ENCODE assay signal across 10 cellular contexts in the genomic region with DNA sequence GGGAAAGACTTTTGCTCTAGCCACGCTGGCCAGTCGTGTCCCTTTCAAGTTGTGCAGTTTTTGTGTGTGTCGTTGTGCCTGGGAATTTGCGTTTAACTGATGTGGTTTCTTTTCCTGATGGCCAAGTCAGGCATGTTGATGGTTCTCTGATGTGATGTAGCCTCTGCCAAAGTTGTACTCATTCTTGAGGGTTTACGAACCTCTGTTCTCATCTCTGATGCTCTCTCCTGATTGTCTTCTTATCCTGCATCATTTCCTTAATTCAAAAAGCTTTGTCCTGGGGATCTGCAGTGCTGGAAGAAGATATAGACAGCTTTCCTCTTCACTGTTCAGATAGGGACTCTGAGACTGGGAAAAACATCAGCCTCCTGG. TPM values are rescaled to one million over a fixed set of nuclear protein-coding genes. Genes with fewer than 3 reads are reported as not detected.
DNase-seq lines count a peak whose midpoint lies in the region; TF ChIP-seq lines count a peak whose summit lies in the region.
"Had no signal": no experiment of that assay in that cellular context is flagged by ENCODE, and none has a peak within 500 bp of the region (broad histone marks: within the 10 kb centered on the region; RNA-seq: fewer than 3 reads in every experiment).

No MANE protein-coding gene starts in this region.

- peaks cover 29% of the 10 kb centered on the region for H3K36me3 Mint-ChIP-seq in endodermal cell (ENCODE audit: low read depth)
- H3K36me3 Mint-ChIP-seq: naive thymus-derived CD8-positive, alpha-beta T cell had no signal

- H3K4me3 ChIP-seq in endodermal cell (ENCODE audit: low read length), result no peak overlapping the region
- no peak overlapping the region for H3K4me3 ChIP-seq in mesodermal cell (ENCODE audit: extremely low read depth, insufficient read depth, low read length, poor library complexity, severe bottlenecking)
- no peak overlapping the region for H3K4me3 ChIP-seq in testis

- H3K4me1 ChIP-seq in endodermal cell (ENCODE audit: control insufficient read depth, insufficient read depth, low read length) (peaks cover 4% of the 10 kb centered on the region), mesodermal cell (ENCODE audit: control insufficient read depth, insufficient read depth, low read length, poor library complexity, severe bottlenecking) (peaks cover 34% of the 10 kb centered on the region), testis (peaks cover 38% of the 10 kb centered on the region)

- 92 to 94% methylated on average over 5 of the region's 5 CpGs for WGBS in endodermal cell (ENCODE audit: insufficient coverage in 1 of 2, insufficient read length in 1 of 2), 2 experiments
- 79 to 95% methylated on average over 2 to 4 of the region's 5 CpGs for WGBS in mesodermal cell (ENCODE audit: insufficient coverage in 2 of 2), 2 experiments
- 84 to 87% methylated on average over 5 of the region's 5 CpGs for WGBS in testis, 2 donors

- H3K27ac ChIP-seq in RWPE1 (peak overlapping the region; percentile 97), endodermal cell (ENCODE audit: low read depth, low read length) (no peak overlapping the region), mesodermal cell (ENCODE audit: low read depth, low read length, severe bottlenecking) (peak overlapping the region; percentile 53), testis (peak overlapping the region; percentile 61 to 90)

- DNase-seq in RWPE1 (ENCODE audit: low spot score) (no peak), endodermal cell (no peak), testis (no peak), NCI-H748 treated with DMSO at 0.1 percent for 48 hours (lab: John Stamatoyannopoulos, UW) (no peak), SIG-M5 (lab: John Stamatoyannopoulos, UW) (no peak), NCI-H748 (lab: John Stamatoyannopoulos, UW; ENCODE audit: unreplicated experiment) (no peak), ACHN (no peak)
- DNase-seq: naive thymus-derived CD8-positive, alpha-beta T cell; stimulated activated CD4-positive, alpha-beta T cell treated with anti-CD3 and anti-CD28 coated beads, Interleukin-1b, Interleukin-23, amount 100 ng/mL, for 48 hours had no signal

- peaks cover 19% of the 10 kb centered on the region for H3K4me1 Mint-ChIP-seq in endodermal cell

- no peak for TF ChIP-seq POLR2A in testis (IDR thresholded peaks at IDR 0.05)

- H3K4me3 Mint-ChIP-seq in endodermal cell, result no peak overlapping the region
- H3K4me3 Mint-ChIP-seq: naive thymus-derived CD8-positive, alpha-beta T cell had no signal

- intact Hi-C loops in testis (cut with DNase I; ENCODE audit: low total_unique reads), result no loop called here

- no peaks in the 10 kb centered on the region for H3K9me3 ChIP-seq in endodermal cell (ENCODE audit: control insufficient read depth, low read length)
- no peaks in the 10 kb centered on the region for H3K9me3 ChIP-seq in mesodermal cell (ENCODE audit: control insufficient read depth, low read length)
- H3K9me3 ChIP-seq in testis, result no peaks in the 10 kb centered on the region

- no peaks in the 10 kb centered on the region for H3K27me3 Mint-ChIP-seq in endodermal cell (ENCODE audit: insufficient read depth)
- H3K27me3 Mint-ChIP-seq: naive thymus-derived CD8-positive, alpha-beta T cell had no signal

- TF ChIP-seq CTCF in RWPE1 (conservative IDR thresholded peaks at IDR 0.05; ENCODE audit: low read depth), result no peak
- TF ChIP-seq CTCF in endodermal cell (conservative IDR thresholded peaks at IDR 0.05), result no peak
- TF ChIP-seq CTCF in testis (IDR thresholded peaks at IDR 0.05), result no peak

- H3K27ac Mint-ChIP-seq in endodermal cell, result peak overlapping the region; percentile 46

- H3K27me3 ChIP-seq in endodermal cell (ENCODE audit: control insufficient read depth, insufficient read depth, low read length, poor library complexity, severe bottlenecking) (no peaks in the 10 kb centered on the region), testis (no peaks in the 10 kb centered on the region)

- in situ Hi-C loops in ACHN (cut with HindIII; ENCODE audit: low pct_ligation_motif_present, low pct_unique_long_range_greater_than_20kb, low sequenced_read_pairs), result no loop called here

- H3K36me3 ChIP-seq in endodermal cell (ENCODE audit: control insufficient read depth, insufficient read depth, low read length) (no peaks in the 10 kb centered on the region), mesodermal cell (ENCODE audit: control insufficient read depth, insufficient read depth, low read length) (peaks cover 12% of the 10 kb centered on the region), testis (ENCODE audit: low read depth, missing control alignments) (no peaks in the 10 kb centered on the region)

- H3K9ac ChIP-seq in endodermal cell (ENCODE audit: extremely low read depth, low read length, poor library complexity, severe bottlenecking), result no peak overlapping the region

- CTCF ChIA-PET in RWPE1 (lab: Yijun Ruan, JAX), result interaction anchor here (0.6 to 1.0 kb wide), 2 partner anchors 14 to 25 kb away, joined by 4 read pairs; no protein-coding TSS in a partner anchor

- no peaks in the 10 kb centered on the region for H3K9me3 Mint-ChIP-seq in endodermal cell
- H3K9me3 Mint-ChIP-seq: naive thymus-derived CD8-positive, alpha-beta T cell had no signal

- POLR2A ChIA-PET in RWPE1 (lab: Yijun Ruan, JAX; ENCODE audit: low non-redundant PET), result no interaction called here

RNA-seq across cellular contexts. Expression of a gene that starts 25.4 kb away (rescaled TPM):
- total RNA-seq in endodermal cell, result 10 to 100 TPM; 33.5 to 99.1 TPM
- 26.5 TPM for polyA plus RNA-seq in endodermal cell (2013, experiment 1 of 2)
- polyA plus RNA-seq in endodermal cell (2013, experiment 2 of 2), result 22.0 TPM
- polyA plus RNA-seq in mesodermal cell (2013, experiment 1 of 2), result 83.6 TPM
- polyA plus RNA-seq in mesodermal cell (2013, experiment 2 of 2), result 66.9 TPM
- total RNA-seq in testis, result 10 to 100 TPM; 31.2 to 53.1 TPM
- 94.2 TPM for polyA plus RNA-seq in testis (ENCODE audit: insufficient read depth, low read depth, low replicate concordance)
